Comparison of ENCODE assay signal across 33 cellular contexts in genomic region chr9:76417394-76417793, GRCh38.
"Had no signal": no experiment of that assay in that cellular context is flagged by ENCODE, and none has a peak within 500 bp of the region (broad histone marks: within the 10 kb centered on the region; RNA-seq: fewer than 3 reads in every experiment).

No MANE protein-coding gene starts in this region.

- H3K4me1 ChIP-seq: gastrocnemius medialis, left ventricle myocardium inferior, thyroid gland, vagina had no signal

- H3K27ac ChIP-seq: adrenal gland, body of pancreas, epithelial cell of prostate, gastrocnemius medialis, left ventricle myocardium inferior, skin epidermis, thyroid gland, upper lobe of left lung, vagina, WERI-Rb-1 had no signal

- H3K27me3 ChIP-seq: adrenal gland, body of pancreas, gastrocnemius medialis, thyroid gland, upper lobe of left lung, vagina had no signal

- H3K4me3 ChIP-seq: adrenal gland, body of pancreas, gastrocnemius medialis, left ventricle myocardium inferior, lung, mucosa of descending colon, skin epidermis, thyroid gland, upper lobe of left lung, vagina had no signal

- H3K36me3 ChIP-seq: adrenal gland, gastrocnemius medialis, left ventricle myocardium inferior, thyroid gland, upper lobe of left lung, vagina, WERI-Rb-1 had no signal

- H3K9me3 ChIP-seq: adrenal gland, body of pancreas, mucosa of descending colon, thyroid gland, vagina had no signal

- FAIRE-seq: colon, endometrium, islet of Langerhans, TTC549 had no signal

- DNase-seq: activated CD4-positive, alpha-beta memory T cell treated with anti-CD3 and anti-CD28 coated beads for 36 hours; activated CD4-positive, alpha-beta T cell treated with anti-CD3 and anti-CD28 coated beads, Interleukin-2, amount 10 ng/mL, durations not matched to agents 24 days and 14 days; activated CD4-positive, CD25-positive, alpha-beta regulatory T cell treated with anti-CD3 and anti-CD28 coated beads, Interleukin-2, amount 50 U/mL, for 72 hours; activated CD8-positive, alpha-beta memory T cell treated with anti-CD3 and anti-CD28 coated beads, Interleukin-2, amount 50 U/mL, for 4 hours; activated effector memory CD4-positive, alpha-beta T cell treated with anti-CD3 and anti-CD28 coated beads, Interleukin-2, amount 50 U/mL, for 16 hours; activated naive CD4-positive, alpha-beta T cell treated with anti-CD3 and anti-CD28 coated beads for 36 hours; activated naive CD8-positive, alpha-beta T cell treated with anti-CD3 and anti-CD28 coated beads for 36 hours; activated T-cell treated with anti-CD3 and anti-CD28 coated beads, Interleukin-2, amount 50 U/mL, for 1 hour; adrenal gland; aorta; body of pancreas; dermis blood vessel endothelial cell; effector CD4-positive, alpha-beta T cell; gastrocnemius medialis; glutamatergic neuron; left ventricle myocardium inferior; mucosa of descending colon; posterior cingulate gyrus; stimulated activated CD4-positive, alpha-beta T cell treated with anti-CD3 and anti-CD28 coated beads, Interleukin-12 subunit alpha, Interleukin-12 subunit beta, amount 100 ng/mL, for 4 hours; stimulated activated CD4-positive, alpha-beta T cell treated with anti-CD3 and anti-CD28 coated beads, Interleukin-4, amount 100 ng/mL, for 1 hour; stimulated activated naive CD8-positive, alpha-beta T cell treated with anti-CD3 and anti-CD28 coated beads, Interleukin-15, amount 100 ng/mL, for 72 hours; T-helper 9 cell; thyroid gland; upper lobe of left lung; WERI-Rb-1 had no signal
